ENCODE assay signal across 33 cellular contexts in genomic region chr10:88813200-88813599, GRCh38. TPM values are rescaled to one million over a fixed set of nuclear protein-coding genes. Genes with fewer than 3 reads are reported as not detected.
"Had no signal": no experiment of that assay in that cellular context is flagged by ENCODE, and none has a peak within 500 bp of the region (broad histone marks: within the 10 kb centered on the region; RNA-seq: fewer than 3 reads in every experiment).

No MANE protein-coding gene starts in this region.

- DNase-seq: effector memory CD4-positive, alpha-beta T cell; foreskin keratinocyte; heart left ventricle; kidney; mucosa of descending colon; naive B cell; nucleus accumbens; posterior cingulate gyrus; psoas muscle; right cardiac atrium; spleen; stimulated activated naive B cell treated with anti-CD40 and anti-IgM and Interleukin-4, amounts not matched to agents 10 μg/mL and 1 μg/mL and 100 μg/mL, for 72 hours; upper lobe of left lung had no signal

- H2AFZ ChIP-seq: hepatocyte had no signal

- H3K4me3 Mint-ChIP-seq: memory B cell; mesothelial cell of epicardium; naive B cell; nephron; stimulated activated naive B cell treated with anti-CD40 and anti-IgM and Interleukin-4, amounts not matched to agents 10 μg/mL and 1 μg/mL and 100 μg/mL, for 72 hours; stimulated activated naive CD8-positive, alpha-beta T cell treated with anti-CD3 and anti-CD28 coated beads, Interleukin-15, Interleukin-2, amounts not matched to agents 100 ng/mL and 50 ng/mL, for 24 hours had no signal

- H3K4me1 Mint-ChIP-seq: memory B cell, naive B cell, nephron had no signal

- H3K27ac ChIP-seq: esophagus muscularis mucosa, foreskin keratinocyte, gastroesophageal sphincter, heart left ventricle, hepatocyte, psoas muscle, skin epidermis, spleen, thoracic aorta, tibial nerve, upper lobe of left lung had no signal

- H3K27me3 Mint-ChIP-seq: memory B cell; naive B cell; stimulated activated naive B cell treated with anti-CD40 and anti-IgM and Interleukin-4, amounts not matched to agents 10 μg/mL and 1 μg/mL and 100 μg/mL, for 72 hours; stimulated activated naive CD8-positive, alpha-beta T cell treated with anti-CD3 and anti-CD28 coated beads, Interleukin-15, Interleukin-2, amounts not matched to agents 100 ng/mL and 50 ng/mL, for 24 hours had no signal

- H3K36me3 Mint-ChIP-seq: memory B cell; mesothelial cell of epicardium; naive B cell; stimulated activated naive B cell treated with anti-CD40 and anti-IgM and Interleukin-4, amounts not matched to agents 10 μg/mL and 1 μg/mL and 100 μg/mL, for 72 hours had no signal

- H3K27ac Mint-ChIP-seq: memory B cell; mesothelial cell of epicardium; nephron; stimulated activated naive B cell treated with anti-CD40 and anti-IgM and Interleukin-4, amounts not matched to agents 10 μg/mL and 1 μg/mL and 100 μg/mL, for 72 hours; stimulated activated naive CD8-positive, alpha-beta T cell treated with anti-CD3 and anti-CD28 coated beads, Interleukin-15, Interleukin-2, amounts not matched to agents 100 ng/mL and 50 ng/mL, for 24 hours had no signal

- H3K9me3 ChIP-seq: esophagus muscularis mucosa, gastroesophageal sphincter, heart left ventricle, mucosa of descending colon, psoas muscle, spleen, thoracic aorta, tibial nerve, upper lobe of left lung had no signal

- H3K36me3 ChIP-seq: esophagus muscularis mucosa, gastroesophageal sphincter, heart left ventricle, spleen, thoracic aorta, tibial nerve, upper lobe of left lung had no signal

- H3K79me2 ChIP-seq: hepatocyte had no signal

- FAIRE-seq: colon, endothelial cell of umbilical vein, kidney, urothelium cell line had no signal

- H3K9me3 Mint-ChIP-seq: memory B cell; mesothelial cell of epicardium; naive B cell; nephron; stimulated activated naive B cell treated with anti-CD40 and anti-IgM and Interleukin-4, amounts not matched to agents 10 μg/mL and 1 μg/mL and 100 μg/mL, for 72 hours; stimulated activated naive CD8-positive, alpha-beta T cell treated with anti-CD3 and anti-CD28 coated beads, Interleukin-15, Interleukin-2, amounts not matched to agents 100 ng/mL and 50 ng/mL, for 24 hours had no signal

- H3K4me3 ChIP-seq: esophagus muscularis mucosa, gastroesophageal sphincter, heart left ventricle, hepatocyte, lung, mucosa of descending colon, psoas muscle, skin epidermis, spleen, thoracic aorta, tibial nerve, upper lobe of left lung had no signal

- H3K4me1 ChIP-seq: esophagus muscularis mucosa, gastroesophageal sphincter, heart left ventricle, psoas muscle, tibial nerve, upper lobe of left lung had no signal

- H3K4me2 ChIP-seq: hepatocyte had no signal

- H3K27me3 ChIP-seq: foreskin keratinocyte, gastroesophageal sphincter, hepatocyte, spleen, upper lobe of left lung had no signal

- ATAC-seq: foreskin keratinocyte; gastroesophageal sphincter; heart left ventricle; left lobe of liver; mucosa of descending colon; psoas muscle; right cardiac atrium; stimulated activated naive B cell treated with anti-CD40 and anti-IgM and Interleukin-4, amounts not matched to agents 10 μg/mL and 1 μg/mL and 100 μg/mL, for 72 hours had no signal

RNA-seq across cellular contexts. Expression of gene LIPM, which starts 10.7 kb away (rescaled TPM):
- total RNA-seq: endothelial cell of umbilical vein, epithelial cell of proximal tubule, esophagus muscularis mucosa, fibroblast of lung, gastroesophageal sphincter, heart left ventricle, hepatocyte, kidney, left lobe of liver, liver, lung, mesothelial cell of epicardium, mucosa of descending colon, osteocyte, psoas muscle, renal cortical epithelial cell, right cardiac atrium, spleen, thoracic aorta, tibial nerve, upper lobe of left lung had no signal
- polyA plus RNA-seq: endothelial cell of umbilical vein, fibroblast of lung, heart left ventricle, hepatocyte, liver, lung, psoas muscle, right cardiac atrium, spleen had no signal

RNA-seq across cellular contexts. Expression of gene ANKRD22, which starts 38.4 kb away (rescaled TPM):
- total RNA-seq: endothelial cell of umbilical vein, esophagus muscularis mucosa, left lobe of liver, osteocyte, psoas muscle, thoracic aorta, tibial nerve had no signal
- polyA plus RNA-seq: endothelial cell of umbilical vein, fibroblast of lung, right cardiac atrium had no signal

RNA-seq across cellular contexts. Expression of gene LIPN, which starts 53.4 kb away (rescaled TPM):
- total RNA-seq: endothelial cell of umbilical vein, epithelial cell of proximal tubule, fibroblast of lung, foreskin keratinocyte, left lobe of liver, mesothelial cell of epicardium, mucosa of descending colon, osteocyte, psoas muscle, renal cortical epithelial cell, thoracic aorta, tibial nerve had no signal
- polyA plus RNA-seq: endothelial cell of umbilical vein, fibroblast of lung, foreskin keratinocyte, heart left ventricle, hepatocyte, psoas muscle, right cardiac atrium had no signal
